ENCODE assay signal across 2 cellular contexts in the genomic region with DNA sequence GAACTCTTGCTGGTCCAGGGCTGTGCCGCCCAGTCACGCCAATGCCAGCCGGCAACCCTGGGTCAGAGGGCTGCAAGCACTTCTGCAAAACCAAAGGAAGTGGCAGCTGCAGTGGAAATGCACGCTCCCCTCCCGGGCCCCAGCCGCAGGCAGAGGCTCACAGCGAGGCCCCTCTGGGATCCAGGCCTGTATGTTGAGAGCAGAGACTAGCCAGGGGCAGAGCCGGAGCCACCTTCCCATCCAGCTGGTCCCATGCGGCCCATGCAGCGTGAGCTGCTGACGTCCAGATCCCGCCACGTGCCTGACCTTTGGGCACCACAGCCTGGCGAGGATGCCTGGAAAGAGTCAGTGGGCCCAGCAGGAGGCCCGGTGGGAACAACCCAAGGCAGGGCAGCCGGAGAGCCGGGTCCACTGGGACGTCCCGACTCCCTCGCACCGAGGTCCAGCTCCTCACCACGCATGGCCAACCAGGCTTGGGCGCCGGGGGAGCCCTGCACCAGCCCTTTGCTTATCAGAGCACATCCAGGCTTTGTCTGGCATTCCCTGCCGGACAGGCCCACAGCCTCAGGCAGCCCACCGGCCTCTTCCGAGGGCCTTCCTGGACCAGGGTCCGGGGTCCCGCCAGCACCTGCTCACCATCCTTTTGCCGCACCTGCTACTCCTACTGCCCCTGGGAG.
TF ChIP-seq lines count a peak whose summit lies in the region.

No MANE protein-coding gene starts in this region.

TF ChIP-seq in GM12878, 131 proteins besides CTCF, POLR2A, EP300 and RAD21:
- TF ChIP-seq BHLHE40 (IDR thresholded peaks at IDR 0.05; ENCODE audit: borderline replicate concordance in 1 of 2, low read depth in 2 of 2, low read length in 1 of 2) = peak in 1 of 2 experiments; percentile 70; a peak in 2 of 4 replicates
- 0 out of 2 replicates have a peak, but pooled peaks have one; percentile 39 for TF ChIP-seq TCF3 (IDR thresholded peaks at IDR 0.05; ENCODE audit: borderline replicate concordance, insufficient read depth, low read depth, low read length)
- no peak for TF ChIP-seq HDAC2 (IDR thresholded peaks at IDR 0.05)
- TF ChIP-seq, protein P1, sequence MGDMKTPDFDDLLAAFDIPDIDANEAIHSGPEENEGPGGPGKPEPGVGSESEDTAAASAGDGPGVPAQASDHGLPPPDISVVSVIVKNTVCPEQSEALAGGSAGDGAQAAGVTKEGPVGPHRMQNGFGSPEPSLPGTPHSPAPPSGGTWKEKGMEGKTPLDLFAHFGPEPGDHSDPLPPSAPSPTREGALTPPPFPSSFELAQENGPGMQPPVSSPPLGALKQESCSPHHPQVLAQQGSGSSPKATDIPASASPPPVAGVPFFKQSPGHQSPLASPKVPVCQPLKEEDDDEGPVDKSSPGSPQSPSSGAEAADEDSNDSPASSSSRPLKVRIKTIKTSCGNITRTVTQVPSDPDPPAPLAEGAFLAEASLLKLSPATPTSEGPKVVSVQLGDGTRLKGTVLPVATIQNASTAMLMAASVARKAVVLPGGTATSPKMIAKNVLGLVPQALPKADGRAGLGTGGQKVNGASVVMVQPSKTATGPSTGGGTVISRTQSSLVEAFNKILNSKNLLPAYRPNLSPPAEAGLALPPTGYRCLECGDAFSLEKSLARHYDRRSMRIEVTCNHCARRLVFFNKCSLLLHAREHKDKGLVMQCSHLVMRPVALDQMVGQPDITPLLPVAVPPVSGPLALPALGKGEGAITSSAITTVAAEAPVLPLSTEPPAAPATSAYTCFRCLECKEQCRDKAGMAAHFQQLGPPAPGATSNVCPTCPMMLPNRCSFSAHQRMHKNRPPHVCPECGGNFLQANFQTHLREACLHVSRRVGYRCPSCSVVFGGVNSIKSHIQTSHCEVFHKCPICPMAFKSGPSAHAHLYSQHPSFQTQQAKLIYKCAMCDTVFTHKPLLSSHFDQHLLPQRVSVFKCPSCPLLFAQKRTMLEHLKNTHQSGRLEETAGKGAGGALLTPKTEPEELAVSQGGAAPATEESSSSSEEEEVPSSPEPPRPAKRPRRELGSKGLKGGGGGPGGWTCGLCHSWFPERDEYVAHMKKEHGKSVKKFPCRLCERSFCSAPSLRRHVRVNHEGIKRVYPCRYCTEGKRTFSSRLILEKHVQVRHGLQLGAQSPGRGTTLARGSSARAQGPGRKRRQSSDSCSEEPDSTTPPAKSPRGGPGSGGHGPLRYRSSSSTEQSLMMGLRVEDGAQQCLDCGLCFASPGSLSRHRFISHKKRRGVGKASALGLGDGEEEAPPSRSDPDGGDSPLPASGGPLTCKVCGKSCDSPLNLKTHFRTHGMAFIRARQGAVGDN (IDR thresholded peaks at IDR 0.05) = 0 out of 2 replicates have a peak, but pooled peaks have one; percentile 37
- no peak for TF ChIP-seq SREBF2 (IDR thresholded peaks at IDR 0.05; ENCODE audit: low read length)
- TF ChIP-seq, protein P2, sequence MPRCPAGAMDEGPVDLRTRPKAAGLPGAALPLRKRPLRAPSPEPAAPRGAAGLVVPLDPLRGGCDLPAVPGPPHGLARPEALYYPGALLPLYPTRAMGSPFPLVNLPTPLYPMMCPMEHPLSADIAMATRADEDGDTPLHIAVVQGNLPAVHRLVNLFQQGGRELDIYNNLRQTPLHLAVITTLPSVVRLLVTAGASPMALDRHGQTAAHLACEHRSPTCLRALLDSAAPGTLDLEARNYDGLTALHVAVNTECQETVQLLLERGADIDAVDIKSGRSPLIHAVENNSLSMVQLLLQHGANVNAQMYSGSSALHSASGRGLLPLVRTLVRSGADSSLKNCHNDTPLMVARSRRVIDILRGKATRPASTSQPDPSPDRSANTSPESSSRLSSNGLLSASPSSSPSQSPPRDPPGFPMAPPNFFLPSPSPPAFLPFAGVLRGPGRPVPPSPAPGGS (IDR thresholded peaks at IDR 0.05; ENCODE audit: borderline replicate concordance, insufficient read depth, low read depth, low read length, poor library complexity, severe bottlenecking) = no peak
- TF ChIP-seq ETV6 (conservative IDR thresholded peaks at IDR 0.05 in 1 of 2, IDR thresholded peaks at IDR 0.05 in 1 of 2; ENCODE audit: borderline replicate concordance in 1 of 2, low read depth in 1 of 2) = 0 out of 4 replicates have a peak, but pooled peaks of 1 of the 2 experiments have one; percentile 17
- TF ChIP-seq ZZZ3 (IDR thresholded peaks at IDR 0.05; ENCODE audit: control insufficient read depth, insufficient read length, low read depth) = no peak
- TF ChIP-seq TCF12 (IDR thresholded peaks at IDR 0.05; ENCODE audit: low read depth, low read length) = peak; percentile 46; the same call in 1 of the 2 replicates
- TF ChIP-seq POLR2AphosphoS5 (IDR thresholded peaks at IDR 0.05; ENCODE audit: low read length) = peak; percentile 48
- no peak for TF ChIP-seq RBBP5 (conservative IDR thresholded peaks at IDR 0.05)
- peak; percentile 42; the same call in 1 of the 2 replicates for TF ChIP-seq LARP7 (IDR thresholded peaks at IDR 0.05)
- TF ChIP-seq EGR1 (IDR thresholded peaks at IDR 0.05; ENCODE audit: borderline replicate concordance in 1 of 2, low read depth in 2 of 2, low read length in 2 of 2) = no peak
- TF ChIP-seq NR2F1 (conservative IDR thresholded peaks at IDR 0.05) = 0 out of 2 replicates have a peak, but pooled peaks have one; percentile 22
- peak; percentile 59; the same call in 1 of the 2 replicates for TF ChIP-seq SPI1 (IDR thresholded peaks at IDR 0.05; ENCODE audit: borderline replicate concordance, insufficient read depth, low read depth, low read length)
- TF ChIP-seq KLF5 (IDR thresholded peaks at IDR 0.05; ENCODE audit: partially characterized antibody) = no peak
- TF ChIP-seq SMAD5 (IDR thresholded peaks at IDR 0.05; ENCODE audit: low read depth) = peak; percentile 43; the same call in 1 of the 2 replicates
- TF ChIP-seq, protein P3, sequence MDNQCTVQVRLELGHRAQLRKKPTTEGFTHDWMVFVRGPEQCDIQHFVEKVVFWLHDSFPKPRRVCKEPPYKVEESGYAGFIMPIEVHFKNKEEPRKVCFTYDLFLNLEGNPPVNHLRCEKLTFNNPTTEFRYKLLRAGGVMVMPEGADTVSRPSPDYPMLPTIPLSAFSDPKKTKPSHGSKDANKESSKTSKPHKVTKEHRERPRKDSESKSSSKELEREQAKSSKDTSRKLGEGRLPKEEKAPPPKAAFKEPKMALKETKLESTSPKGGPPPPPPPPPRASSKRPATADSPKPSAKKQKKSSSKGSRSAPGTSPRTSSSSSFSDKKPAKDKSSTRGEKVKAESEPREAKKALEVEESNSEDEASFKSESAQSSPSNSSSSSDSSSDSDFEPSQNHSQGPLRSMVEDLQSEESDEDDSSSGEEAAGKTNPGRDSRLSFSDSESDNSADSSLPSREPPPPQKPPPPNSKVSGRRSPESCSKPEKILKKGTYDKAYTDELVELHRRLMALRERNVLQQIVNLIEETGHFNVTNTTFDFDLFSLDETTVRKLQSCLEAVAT (IDR thresholded peaks at IDR 0.05) = peak; percentile 68
- TF ChIP-seq, protein P4, sequence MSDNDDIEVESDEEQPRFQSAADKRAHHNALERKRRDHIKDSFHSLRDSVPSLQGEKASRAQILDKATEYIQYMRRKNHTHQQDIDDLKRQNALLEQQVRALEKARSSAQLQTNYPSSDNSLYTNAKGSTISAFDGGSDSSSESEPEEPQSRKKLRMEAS (IDR thresholded peaks at IDR 0.05; ENCODE audit: low read depth, low read length) = 0 out of 2 replicates have a peak, but pooled peaks have one; percentile 29

TF ChIP-seq in GM23338, 12 proteins besides CTCF, POLR2A, EP300 and RAD21:
- TF ChIP-seq, protein P5, sequence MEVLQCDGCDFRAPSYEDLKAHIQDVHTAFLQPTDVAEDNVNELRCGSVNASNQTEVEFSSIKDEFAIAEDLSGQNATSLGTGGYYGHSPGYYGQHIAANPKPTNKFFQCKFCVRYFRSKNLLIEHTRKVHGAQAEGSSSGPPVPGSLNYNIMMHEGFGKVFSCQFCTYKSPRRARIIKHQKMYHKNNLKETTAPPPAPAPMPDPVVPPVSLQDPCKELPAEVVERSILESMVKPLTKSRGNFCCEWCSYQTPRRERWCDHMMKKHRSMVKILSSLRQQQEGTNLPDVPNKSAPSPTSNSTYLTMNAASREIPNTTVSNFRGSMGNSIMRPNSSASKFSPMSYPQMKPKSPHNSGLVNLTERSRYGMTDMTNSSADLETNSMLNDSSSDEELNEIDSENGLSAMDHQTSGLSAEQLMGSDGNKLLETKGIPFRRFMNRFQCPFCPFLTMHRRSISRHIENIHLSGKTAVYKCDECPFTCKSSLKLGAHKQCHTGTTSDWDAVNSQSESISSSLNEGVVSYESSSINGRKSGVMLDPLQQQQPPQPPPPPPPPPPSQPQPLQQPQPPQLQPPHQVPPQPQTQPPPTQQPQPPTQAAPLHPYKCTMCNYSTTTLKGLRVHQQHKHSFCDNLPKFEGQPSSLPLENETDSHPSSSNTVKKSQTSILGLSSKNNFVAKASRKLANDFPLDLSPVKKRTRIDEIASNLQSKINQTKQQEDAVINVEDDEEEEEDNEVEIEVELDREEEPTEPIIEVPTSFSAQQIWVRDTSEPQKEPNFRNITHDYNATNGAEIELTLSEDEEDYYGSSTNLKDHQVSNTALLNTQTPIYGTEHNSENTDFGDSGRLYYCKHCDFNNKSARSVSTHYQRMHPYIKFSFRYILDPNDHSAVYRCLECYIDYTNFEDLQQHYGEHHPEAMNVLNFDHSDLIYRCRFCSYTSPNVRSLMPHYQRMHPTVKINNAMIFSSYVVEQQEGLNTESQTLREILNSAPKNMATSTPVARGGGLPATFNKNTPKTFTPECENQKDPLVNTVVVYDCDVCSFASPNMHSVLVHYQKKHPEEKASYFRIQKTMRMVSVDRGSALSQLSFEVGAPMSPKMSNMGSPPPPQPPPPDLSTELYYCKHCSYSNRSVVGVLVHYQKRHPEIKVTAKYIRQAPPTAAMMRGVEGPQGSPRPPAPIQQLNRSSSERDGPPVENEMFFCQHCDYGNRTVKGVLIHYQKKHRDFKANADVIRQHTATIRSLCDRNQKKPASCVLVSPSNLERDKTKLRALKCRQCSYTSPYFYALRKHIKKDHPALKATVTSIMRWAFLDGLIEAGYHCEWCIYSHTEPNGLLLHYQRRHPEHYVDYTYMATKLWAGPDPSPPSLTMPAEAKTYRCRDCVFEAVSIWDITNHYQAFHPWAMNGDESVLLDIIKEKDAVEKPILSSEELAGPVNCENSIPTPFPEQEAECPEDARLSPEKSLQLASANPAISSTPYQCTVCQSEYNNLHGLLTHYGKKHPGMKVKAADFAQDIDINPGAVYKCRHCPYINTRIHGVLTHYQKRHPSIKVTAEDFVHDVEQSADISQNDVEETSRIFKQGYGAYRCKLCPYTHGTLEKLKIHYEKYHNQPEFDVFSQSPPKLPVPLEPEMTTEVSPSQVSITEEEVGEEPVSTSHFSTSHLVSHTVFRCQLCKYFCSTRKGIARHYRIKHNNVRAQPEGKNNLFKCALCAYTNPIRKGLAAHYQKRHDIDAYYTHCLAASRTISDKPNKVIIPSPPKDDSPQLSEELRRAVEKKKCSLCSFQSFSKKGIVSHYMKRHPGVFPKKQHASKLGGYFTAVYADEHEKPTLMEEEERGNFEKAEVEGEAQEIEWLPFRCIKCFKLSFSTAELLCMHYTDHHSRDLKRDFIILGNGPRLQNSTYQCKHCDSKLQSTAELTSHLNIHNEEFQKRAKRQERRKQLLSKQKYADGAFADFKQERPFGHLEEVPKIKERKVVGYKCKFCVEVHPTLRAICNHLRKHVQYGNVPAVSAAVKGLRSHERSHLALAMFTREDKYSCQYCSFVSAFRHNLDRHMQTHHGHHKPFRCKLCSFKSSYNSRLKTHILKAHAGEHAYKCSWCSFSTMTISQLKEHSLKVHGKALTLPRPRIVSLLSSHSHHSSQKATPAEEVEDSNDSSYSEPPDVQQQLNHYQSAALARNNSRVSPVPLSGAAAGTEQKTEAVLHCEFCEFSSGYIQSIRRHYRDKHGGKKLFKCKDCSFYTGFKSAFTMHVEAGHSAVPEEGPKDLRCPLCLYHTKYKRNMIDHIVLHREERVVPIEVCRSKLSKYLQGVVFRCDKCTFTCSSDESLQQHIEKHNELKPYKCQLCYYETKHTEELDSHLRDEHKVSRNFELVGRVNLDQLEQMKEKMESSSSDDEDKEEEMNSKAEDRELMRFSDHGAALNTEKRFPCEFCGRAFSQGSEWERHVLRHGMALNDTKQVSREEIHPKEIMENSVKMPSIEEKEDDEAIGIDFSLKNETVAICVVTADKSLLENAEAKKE (CRISPR knock-in tag; IDR thresholded peaks at IDR 0.05) = no peak
- TF ChIP-seq EZH2 (IDR thresholded peaks at IDR 0.05; ENCODE audit: low read depth, unreplicated experiment) = no peak
- TF ChIP-seq ZNF114 (CRISPR knock-in tag; IDR thresholded peaks at IDR 0.05) = no peak
- TF ChIP-seq NANOG (IDR thresholded peaks at IDR 0.05; ENCODE audit: borderline replicate concordance) = no peak
- TF ChIP-seq, protein P6, sequence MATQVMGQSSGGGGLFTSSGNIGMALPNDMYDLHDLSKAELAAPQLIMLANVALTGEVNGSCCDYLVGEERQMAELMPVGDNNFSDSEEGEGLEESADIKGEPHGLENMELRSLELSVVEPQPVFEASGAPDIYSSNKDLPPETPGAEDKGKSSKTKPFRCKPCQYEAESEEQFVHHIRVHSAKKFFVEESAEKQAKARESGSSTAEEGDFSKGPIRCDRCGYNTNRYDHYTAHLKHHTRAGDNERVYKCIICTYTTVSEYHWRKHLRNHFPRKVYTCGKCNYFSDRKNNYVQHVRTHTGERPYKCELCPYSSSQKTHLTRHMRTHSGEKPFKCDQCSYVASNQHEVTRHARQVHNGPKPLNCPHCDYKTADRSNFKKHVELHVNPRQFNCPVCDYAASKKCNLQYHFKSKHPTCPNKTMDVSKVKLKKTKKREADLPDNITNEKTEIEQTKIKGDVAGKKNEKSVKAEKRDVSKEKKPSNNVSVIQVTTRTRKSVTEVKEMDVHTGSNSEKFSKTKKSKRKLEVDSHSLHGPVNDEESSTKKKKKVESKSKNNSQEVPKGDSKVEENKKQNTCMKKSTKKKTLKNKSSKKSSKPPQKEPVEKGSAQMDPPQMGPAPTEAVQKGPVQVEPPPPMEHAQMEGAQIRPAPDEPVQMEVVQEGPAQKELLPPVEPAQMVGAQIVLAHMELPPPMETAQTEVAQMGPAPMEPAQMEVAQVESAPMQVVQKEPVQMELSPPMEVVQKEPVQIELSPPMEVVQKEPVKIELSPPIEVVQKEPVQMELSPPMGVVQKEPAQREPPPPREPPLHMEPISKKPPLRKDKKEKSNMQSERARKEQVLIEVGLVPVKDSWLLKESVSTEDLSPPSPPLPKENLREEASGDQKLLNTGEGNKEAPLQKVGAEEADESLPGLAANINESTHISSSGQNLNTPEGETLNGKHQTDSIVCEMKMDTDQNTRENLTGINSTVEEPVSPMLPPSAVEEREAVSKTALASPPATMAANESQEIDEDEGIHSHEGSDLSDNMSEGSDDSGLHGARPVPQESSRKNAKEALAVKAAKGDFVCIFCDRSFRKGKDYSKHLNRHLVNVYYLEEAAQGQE (IDR thresholded peaks at IDR 0.05; ENCODE audit: unreplicated experiment) = no peak
- no peak for TF ChIP-seq STAT1 (IDR thresholded peaks at IDR 0.05; ENCODE audit: unreplicated experiment)
- TF ChIP-seq POLR2AphosphoS5 (IDR thresholded peaks at IDR 0.05; ENCODE audit: low read depth) = no peak
- TF ChIP-seq JUNB (IDR thresholded peaks at IDR 0.05; ENCODE audit: unreplicated experiment) = no peak
- TF ChIP-seq EZH2phosphoT487 (IDR thresholded peaks at IDR 0.05; ENCODE audit: unreplicated experiment) = no peak
- no peak for TF ChIP-seq CREB1 (CRISPR knock-in tag; IDR thresholded peaks at IDR 0.05; ENCODE audit: low read depth)
